ENCODE assay signal across 1 cellular context in genomic region chr2:204551464-204551863, GRCh38.
TF ChIP-seq lines count a peak whose summit lies in the region.

No MANE protein-coding gene starts in this region.

TF ChIP-seq in H1, 55 proteins besides CTCF, POLR2A, EP300 and RAD21:
- no peak for TF ChIP-seq EGR1 (IDR thresholded peaks at IDR 0.05; ENCODE audit: borderline replicate concordance, low read depth, low read length)
- TF ChIP-seq, protein P1, sequence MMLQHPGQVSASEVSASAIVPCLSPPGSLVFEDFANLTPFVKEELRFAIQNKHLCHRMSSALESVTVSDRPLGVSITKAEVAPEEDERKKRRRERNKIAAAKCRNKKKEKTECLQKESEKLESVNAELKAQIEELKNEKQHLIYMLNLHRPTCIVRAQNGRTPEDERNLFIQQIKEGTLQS (IDR thresholded peaks at IDR 0.05; ENCODE audit: insufficient read depth, low read depth, low read length): no peak
- TF ChIP-seq CHD2 (IDR thresholded peaks at IDR 0.05; ENCODE audit: low read length): no peak
- TF ChIP-seq KDM1A (IDR thresholded peaks at IDR 0.05; ENCODE audit: borderline replicate concordance, low read length): no peak
- no peak for TF ChIP-seq CBX8 (IDR thresholded peaks at IDR 0.05; ENCODE audit: borderline replicate concordance, low read depth, low read length)
- TF ChIP-seq HDAC2 (IDR thresholded peaks at IDR 0.05; ENCODE audit: borderline replicate concordance in 1 of 2, low read depth in 2 of 2, low read length in 2 of 2): no peak
- no peak for TF ChIP-seq CTBP2 (IDR thresholded peaks at IDR 0.05; ENCODE audit: borderline replicate concordance, insufficient read depth, insufficient read length, low read length)
- no peak for TF ChIP-seq SP2 (IDR thresholded peaks at IDR 0.05; ENCODE audit: low read length)
- no peak for TF ChIP-seq KDM5A (IDR thresholded peaks at IDR 0.05; ENCODE audit: low read length)
- no peak for TF ChIP-seq NANOG (IDR thresholded peaks at IDR 0.05; ENCODE audit: insufficient read depth, low read depth, low read length, poor library complexity, severe bottlenecking)
- no peak for TF ChIP-seq RFX5 (IDR thresholded peaks at IDR 0.05; ENCODE audit: borderline replicate concordance, low read depth, low read length)
- TF ChIP-seq FOSL1 (IDR thresholded peaks at IDR 0.05; ENCODE audit: insufficient read depth, low read depth, low read length): no peak
- TF ChIP-seq GABPA (IDR thresholded peaks at IDR 0.05; ENCODE audit: borderline replicate concordance, insufficient read depth, low read length): no peak
